ENCODE assay signal across 12 cellular contexts in genomic region chr17:65530158-65530984, GRCh38. TPM values are rescaled to one million over a fixed set of nuclear protein-coding genes. Genes with fewer than 3 reads are reported as not detected.
A peak's percentile ranks its signal among the peaks of the same experiment; 100 is the strongest.
DNase-seq lines count a peak whose midpoint lies in the region; FAIRE-seq and TF ChIP-seq lines count a peak whose summit lies in the region.
"Had no signal": no experiment of that assay in that cellular context is flagged by ENCODE, and none has a peak within 500 bp of the region (broad histone marks: within the 10 kb centered on the region; RNA-seq: fewer than 3 reads in every experiment).

No MANE protein-coding gene starts in this region.

- no peak for FAIRE-seq in H1 (lab: Jason Lieb, UNC)
- FAIRE-seq: A204.1 had no signal

- H4K8ac ChIP-seq in H1 (ENCODE audit: extremely low read depth, insufficient read depth, low read length) (no peak overlapping the region; the same call in 1 of the 2 replicates), mesendoderm (ENCODE audit: low read depth, low read length) (no peak overlapping the region)

- H3K9me3 ChIP-seq in H1 (ENCODE audit: insufficient read depth in 2 of 2, low read depth in 1 of 2, low read length in 1 of 2) = no peaks in the 10 kb centered on the region
- no peaks in the 10 kb centered on the region for H3K9me3 ChIP-seq in thyroid gland
- H3K9me3 ChIP-seq: ovary had no signal

- CTCF ChIA-PET in H1 (lab: Charles Lee; ENCODE audit: partially characterized antibody) = interaction anchor here (1.0 to 2.9 kb wide), 3 partner anchors 13 to 217 kb away, joined by 5 to 11 read pairs (median 6); no protein-coding TSS in a partner anchor

- no peak overlapping the region for H2BK15ac ChIP-seq in H1 (ENCODE audit: low read length)
- no peak overlapping the region for H2BK15ac ChIP-seq in mesendoderm (replicated peaks; ENCODE audit: low read depth)

- no peak for TF ChIP-seq EP300 in H1 (IDR thresholded peaks at IDR 0.05; ENCODE audit: borderline replicate concordance in 1 of 2, low read depth in 2 of 2, low read length in 2 of 2)

- H3K4me3 ChIP-seq in H1 (ENCODE audit: extremely low read depth in 1 of 4, insufficient read depth in 2 of 4, low read depth in 3 of 4, low read length in 4 of 4) = no peak overlapping the region
- H3K4me3 ChIP-seq in mesendoderm (ENCODE audit: low read length) = no peak overlapping the region
- H3K4me3 ChIP-seq in thyroid gland (replicated peaks in 1 of 3) = no peak overlapping the region
- H3K4me3 ChIP-seq: ovary had no signal

- peak overlapping the region; percentile 60; the same call in 1 of the 2 replicates for H2BK5ac ChIP-seq in H1 (ENCODE audit: low read depth, low read length)
- H2BK5ac ChIP-seq in mesendoderm (ENCODE audit: low read length) = no peak overlapping the region

- H3K27me3 ChIP-seq in H1 (replicated peaks in 1 of 4; ENCODE audit: control insufficient read depth in 3 of 4, extremely low read depth in 1 of 4, insufficient read depth in 3 of 4, low read length in 3 of 4) = no peaks in the 10 kb centered on the region
- H3K27me3 ChIP-seq in mesendoderm (ENCODE audit: insufficient read depth, low read length, poor library complexity) = no peaks in the 10 kb centered on the region
- H3K27me3 ChIP-seq in thyroid gland = no peaks in the 10 kb centered on the region
- H3K27me3 ChIP-seq: ovary had no signal

- H2BK120ac ChIP-seq in H1 (replicated peaks; ENCODE audit: low read depth, low read length) = no peak overlapping the region
- H2BK120ac ChIP-seq in mesendoderm (ENCODE audit: low read depth, low read length) = no peak overlapping the region

- DNase-seq in NCI-H2227 (lab: John Stamatoyannopoulos, UW; ENCODE audit: unreplicated experiment) = peak; percentile 21
- DNase-seq in NCI-H2227 treated with DMSO at 0.1 percent for 48 hours (lab: John Stamatoyannopoulos, UW) = no peak
- no peak for DNase-seq in H1 (ENCODE audit: low read depth in 1 of 2, low spot score in 2 of 2)
- DNase-seq in mesendoderm = no peak
- peak; percentile 91 to 92 for DNase-seq in thyroid gland
- DNase-seq in NCI-H2081 treated with DMSO at 0.1 percent for 48 hours (lab: John Stamatoyannopoulos, UW) = no peak
- DNase-seq in stimulated activated naive CD4-positive, alpha-beta T cell (lab: John Stamatoyannopoulos, UW) = no peak
- no peak for DNase-seq in activated CD4-positive, alpha-beta T cell treated with anti-CD3 and anti-CD28 coated beads, Interleukin-2, amount 50 U/mL, for 48 hours
- DNase-seq: NCI-H1930, PC-3 had no signal

- H2AFZ ChIP-seq in H1 (ENCODE audit: low read length) = no peak overlapping the region

- H2BK20ac ChIP-seq in H1 (ENCODE audit: low read length) = no peak overlapping the region

- peaks cover 13 to 69% (median 30%) of the 10 kb centered on the region in 4 experiments for H3K36me3 ChIP-seq in H1 (ENCODE audit: control insufficient read depth in 2 of 4, insufficient read depth in 4 of 4, low read length in 3 of 4)
- peaks cover 7% of the 10 kb centered on the region for H3K36me3 ChIP-seq in mesendoderm (ENCODE audit: control insufficient read depth, insufficient read depth, low read length)
- H3K36me3 ChIP-seq in thyroid gland = peaks cover 21 to 29% of the 10 kb centered on the region in 2 donors
- H3K36me3 ChIP-seq: ovary had no signal

- H3K14ac ChIP-seq in H1 (ENCODE audit: insufficient read length) = no peak overlapping the region

- H3K56ac ChIP-seq in H1 (replicated peaks; ENCODE audit: insufficient read length, low read depth, low read length) (no peak overlapping the region), mesendoderm (ENCODE audit: low read length) (no peak overlapping the region)

- TF ChIP-seq RAD21 in H1 (IDR thresholded peaks at IDR 0.05 in 1 of 2, conservative IDR thresholded peaks at IDR 0.05 in 1 of 2; ENCODE audit: low read depth in 2 of 2, low read length in 2 of 2) = no peak

- H3K79me1 ChIP-seq in H1 (ENCODE audit: low read depth, low read length) (peaks cover 5% of the 10 kb centered on the region), mesendoderm (ENCODE audit: low read length) (peaks cover 4% of the 10 kb centered on the region)

- H3K27ac ChIP-seq in H1 (ENCODE audit: low read depth, low read length) (no peak overlapping the region), mesendoderm (ENCODE audit: low read depth, low read length) (peak overlapping the region; percentile 18), thyroid gland (peak overlapping the region; percentile 78 to 85 (median 82))

- TF ChIP-seq POLR2A in H1 (IDR thresholded peaks at IDR 0.05; ENCODE audit: control extremely low read depth in 1 of 2, low read depth in 2 of 2, low read length in 2 of 2) = no peak
- TF ChIP-seq POLR2A in thyroid gland (IDR thresholded peaks at IDR 0.05) = no peak

- H3K79me2 ChIP-seq in H1 (ENCODE audit: control insufficient read depth in 1 of 2, insufficient read depth in 2 of 2, low read length in 2 of 2) (no peaks in the 10 kb centered on the region), mesendoderm (ENCODE audit: control insufficient read depth, insufficient read depth, low read length) (no peaks in the 10 kb centered on the region)

- H3K4ac ChIP-seq in H1 (replicated peaks; ENCODE audit: insufficient read length, low read depth, low read length) = no peak overlapping the region
- H3K4ac ChIP-seq in mesendoderm (ENCODE audit: low read depth, low read length) = peak overlapping the region; percentile 40

- POLR2A ChIA-PET in H1 (lab: Charles Lee; ENCODE audit: partially characterized antibody) = interaction anchor here (0.6 to 2.6 kb wide), 7 partner anchors 9 to 35 kb away, joined by 3 to 9 read pairs (median 7); no protein-coding TSS in a partner anchor

- no peak overlapping the region for H2AK5ac ChIP-seq in H1 (ENCODE audit: low read depth, low read length)
- H2AK5ac ChIP-seq in mesendoderm (ENCODE audit: low read length) = no peak overlapping the region

- intact Hi-C loops in thyroid gland (cut with DNase I) = no loop called here

- WGBS in H1 (ENCODE audit: extremely low coverage in 1 of 2, insufficient coverage in 1 of 2, insufficient read length in 1 of 2, insufficient replicate concordance in 2 of 2, low coverage in 1 of 2, low lambda C conversion rate in 2 of 2, missing lambda C conversion rate in 1 of 2), 2 experiments = 89% methylated on average over 12 of the region's 14 CpGs; no CpG with 5 or more reads in 1 of the 2 experiments
- WGBS in mesendoderm (ENCODE audit: extremely low coverage, insufficient coverage, low lambda C conversion rate) = no CpG with 5 or more reads among the region's 14 CpGs
- WGBS in thyroid gland, 2 donors = 45 to 47% methylated on average over 13 to 14 of the region's 14 CpGs

- H4K5ac ChIP-seq in H1 (ENCODE audit: insufficient read length, low read depth, low read length) = no peak overlapping the region
- no peak overlapping the region for H4K5ac ChIP-seq in mesendoderm (ENCODE audit: low read length)

- peak overlapping the region in 1 of 2 experiments; percentile 65; a peak in 1 of 4 replicates for H3K4me2 ChIP-seq in H1 (ENCODE audit: insufficient read depth in 1 of 2, low read depth in 2 of 2, low read length in 2 of 2)
- no peak overlapping the region for H3K4me2 ChIP-seq in mesendoderm (ENCODE audit: low read length)

- H3K23ac ChIP-seq in H1 (ENCODE audit: insufficient read length) = no peak overlapping the region
- no peak overlapping the region for H3K23ac ChIP-seq in mesendoderm (ENCODE audit: low read length)

- TF ChIP-seq CTCF in H1 (IDR thresholded peaks at IDR 0.05; ENCODE audit: control extremely low read depth in 1 of 3, insufficient read depth in 1 of 3, low read depth in 1 of 3, low read length in 3 of 3) (no peak), thyroid gland (IDR thresholded peaks at IDR 0.05) (no peak)

- no peak overlapping the region for H4K91ac ChIP-seq in H1 (replicated peaks; ENCODE audit: insufficient read length, low read length)

- H2BK12ac ChIP-seq in H1 (ENCODE audit: low read depth, low read length) = peak overlapping the region; percentile 50; the same call in 1 of the 2 replicates

- H3K9ac ChIP-seq in H1 (replicated peaks in 1 of 4; ENCODE audit: extremely low read depth in 1 of 4, low read depth in 3 of 4, low read length in 3 of 4) (no peak overlapping the region), mesendoderm (ENCODE audit: low read length) (no peak overlapping the region)

- H3K4me1 ChIP-seq in H1 (replicated peaks in 1 of 4; ENCODE audit: control insufficient read depth in 3 of 4, insufficient read depth in 4 of 4, low read length in 3 of 4) (peaks cover 6 to 22% (median 17%) of the 10 kb centered on the region in 4 experiments), mesendoderm (ENCODE audit: control insufficient read depth, low read depth, low read length) (peaks cover 14% of the 10 kb centered on the region), thyroid gland (peaks cover 45 to 50% of the 10 kb centered on the region in 2 donors)

- peaks cover 0 to 4% of the 10 kb centered on the region in 2 experiments for H4K20me1 ChIP-seq in H1 (replicated peaks in 1 of 2; ENCODE audit: control insufficient read depth in 1 of 2, insufficient read depth in 2 of 2, low read length in 2 of 2)

- H3K23me2 ChIP-seq in H1 (ENCODE audit: low read depth, low read length) = no peaks in the 10 kb centered on the region

- H3K18ac ChIP-seq in H1 (ENCODE audit: extremely low read depth, low read length) = no peak overlapping the region
- peak overlapping the region; percentile 16 for H3K18ac ChIP-seq in mesendoderm (ENCODE audit: low read length)

TF ChIP-seq in H1, 55 proteins besides CTCF, POLR2A, EP300 and RAD21:
- no peak for TF ChIP-seq KDM1A (IDR thresholded peaks at IDR 0.05; ENCODE audit: borderline replicate concordance, low read length)
- TF ChIP-seq GABPA (IDR thresholded peaks at IDR 0.05; ENCODE audit: borderline replicate concordance, insufficient read depth, low read length) = no peak
- peak; percentile 59; the same call in 1 of the 2 replicates for TF ChIP-seq TEAD4 (IDR thresholded peaks at IDR 0.05; ENCODE audit: low read depth, low read length)

RNA-seq across cellular contexts. Expression of gene AXIN2, which starts 31.1 kb away (rescaled TPM):
- 31.7 and 33.4 TPM in 2 replicates for total RNA-seq in H1 (2021; fragmentation: NEBNext Ultra II Directional; extraction: Animal tissue kit (Norgen Biotek cat#: 25700))
- 17.7 and 24.2 TPM in 2 replicates for polyA plus RNA-seq in H1 (2011; rRNA removed)
- 19.3 TPM for polyA plus RNA-seq in H1 (2011; cell fraction: cytosol; rRNA removed)
- 36.2 TPM for polyA plus RNA-seq in H1 (2011; cell fraction: nucleus; rRNA removed)
- polyA plus RNA-seq in H1 (2012, experiment 1 of 2) = 18.3 to 25.8 TPM (median 20.3 TPM) in 4 replicates
- polyA plus RNA-seq in H1 (2012, experiment 2 of 2) = 9.2 TPM
- 17.7 TPM for polyA plus RNA-seq in H1 (2013, experiment 1 of 2)
- polyA plus RNA-seq in H1 (2013, experiment 2 of 2) = 15.4 TPM
- 14.1 and 21.3 TPM in 2 replicates for polyA minus RNA-seq in H1 (2011; rRNA and poly(A)+ RNA removed)
- 21.3 TPM for polyA minus RNA-seq in H1 (2011; cell fraction: cytosol; rRNA and poly(A)+ RNA removed)
- 44.5 TPM for polyA minus RNA-seq in H1 (2011; cell fraction: nucleus; rRNA and poly(A)+ RNA removed)
- 28.1 TPM for polyA plus RNA-seq in mesendoderm (2013, experiment 1 of 2)
- polyA plus RNA-seq in mesendoderm (2013, experiment 2 of 2) = 28.5 TPM
- total RNA-seq in thyroid gland = 10 to 100 TPM; 23.9 to 54.3 (median 42.8) TPM

Comparison
In these comparisons a context has a peak if more than half of its experiments do, and no peak if none do; other contexts are left out.
1. DNase-seq: peak in NCI-H2227 (single experiment) and thyroid gland (2 of 2); none in NCI-H2227 treated with DMSO at 0.1 percent for 48 hours (single experiment), H1 (0 of 2), mesendoderm (single experiment), NCI-H2081 treated with DMSO at 0.1 percent for 48 hours (single experiment), stimulated activated naive CD4-positive, alpha-beta T cell (0 of 6) and activated CD4-positive, alpha-beta T cell treated with anti-CD3 and anti-CD28 coated beads, Interleukin-2, amount 50 U/mL, for 48 hours (0 of 2).